Comparison of ENCODE assay signal across 8 cellular contexts in the genomic region with DNA sequence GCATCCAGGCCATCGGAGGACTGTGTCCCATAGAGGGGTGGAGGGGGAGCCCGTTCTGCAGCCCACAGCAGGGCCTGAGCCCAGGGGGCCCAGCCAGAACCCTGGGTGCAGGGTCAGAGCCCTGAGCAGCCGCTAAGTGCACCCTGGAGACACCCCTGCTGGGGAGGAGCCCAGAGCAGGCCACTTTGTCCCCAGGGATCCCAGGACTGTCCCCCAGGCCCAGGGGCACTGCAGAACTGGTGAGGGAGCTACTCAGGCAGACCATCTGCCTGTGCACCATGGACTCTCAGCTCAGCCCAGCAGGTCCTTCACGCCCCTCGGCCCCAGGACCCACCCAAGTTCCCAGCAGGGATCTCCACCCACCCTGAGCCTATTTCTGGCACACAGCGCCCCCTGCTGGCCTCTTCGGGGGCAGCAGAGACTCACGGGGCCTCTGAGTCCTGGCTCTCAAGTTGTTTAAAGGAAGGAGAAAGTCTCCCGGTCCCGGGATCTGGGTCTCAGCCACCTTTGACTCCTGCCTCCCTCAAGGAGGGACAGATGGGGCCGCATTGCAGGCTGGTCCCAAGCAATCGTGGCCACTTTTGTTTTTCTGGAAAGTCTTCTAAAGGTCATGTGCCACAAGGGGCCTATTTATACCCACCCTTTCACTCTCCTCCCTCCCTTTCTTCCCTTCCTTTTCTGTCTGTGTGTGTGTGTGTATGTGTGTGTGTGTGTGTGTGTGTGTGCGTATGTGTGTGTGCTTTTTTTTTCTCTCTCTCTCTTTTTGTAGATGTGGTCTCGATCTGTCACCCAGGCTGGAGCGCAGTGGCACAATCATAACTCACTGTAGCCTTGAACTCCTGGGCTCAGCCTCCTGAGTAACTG.
DNase-seq lines count a peak whose midpoint lies in the region; ATAC-seq, FAIRE-seq and TF ChIP-seq lines count a peak whose summit lies in the region.

No MANE protein-coding gene starts in this region.

- no peak for ATAC-seq in HG03571 (IDR thresholded peaks at IDR 0.05; ENCODE audit: unreplicated experiment)

- no peak overlapping the region for H2AK5ac ChIP-seq in trophoblast cell (ENCODE audit: low read length)

- POLR2A ChIA-PET in PC-9 (lab: Charles Lee; ENCODE audit: unreplicated experiment) = no interaction called here

- no peak overlapping the region for H3K4ac ChIP-seq in trophoblast cell (ENCODE audit: low read depth, low read length)

- BruUV-seq in PC-9 (replicated peaks; lab: Mats Ljungman, UMichigan) = no TSS peak

- no peak for TF ChIP-seq POLR2A in uterus (IDR thresholded peaks at IDR 0.05)

- H2AFZ ChIP-seq in PC-9 = no peak overlapping the region
- no peak overlapping the region for H2AFZ ChIP-seq in trophoblast cell (ENCODE audit: insufficient read depth, low read length, poor library complexity)

- H3K79me1 ChIP-seq in trophoblast cell (ENCODE audit: low read length) = no peaks in the 10 kb centered on the region

- intact Hi-C loops in PC-9 (cut with micrococcal nuclease; ENCODE audit: unreplicated experiment) = loop anchor here (10.0 kb wide), 1 partner anchor 644 kb away; the partner anchor contains the start of gene ACHE
- intact Hi-C loops in activated T-helper 2 cell treated with anti-CD3 and anti-CD28 coated beads, Interferon-gamma antibody, Interleukin-2, Interleukin-4, amounts not matched to agents 10 μg/mL and 5 μg/mL and 100 μg/mL, durations not matched to agents 14 hours and 24 hours and 36 hours (cut with micrococcal nuclease) = no loop called here
- intact Hi-C loops in uterus (cut with DNase I; ENCODE audit: low total_unique reads) = no loop called here

- no peak overlapping the region for H4K91ac ChIP-seq in trophoblast cell (ENCODE audit: low read depth, low read length)

- H4K20me1 ChIP-seq in PC-9 (ENCODE audit: insufficient read depth) = 0 out of 2 replicates have a peak, but pooled peaks cover 3% of the 10 kb centered on the region

- H4K12ac ChIP-seq in trophoblast cell (ENCODE audit: low read depth, low read length) = no peak overlapping the region

- H3K9ac ChIP-seq in trophoblast cell (ENCODE audit: low read length) = no peak overlapping the region

- peak; percentile 95 for TF ChIP-seq CTCF in PC-9 (conservative IDR thresholded peaks at IDR 0.05)
- peak; percentile 42 to 57 (median 50) for TF ChIP-seq CTCF in uterus (IDR thresholded peaks at IDR 0.05)

- no peak for FAIRE-seq in GM19239 (lab: Jason Lieb, UNC)

- H3K9me2 ChIP-seq in PC-9 (ENCODE audit: insufficient read depth) = no peaks in the 10 kb centered on the region

- H3K4me1 ChIP-seq in PC-9 (replicated peaks; ENCODE audit: insufficient read depth) = no peaks in the 10 kb centered on the region
- peaks cover 2 to 3% of the 10 kb centered on the region in 2 experiments for H3K4me1 ChIP-seq in trophoblast cell (ENCODE audit: control insufficient read depth in 1 of 2, insufficient read depth in 2 of 2, low read length in 2 of 2)
- H3K4me1 ChIP-seq in uterus = no peaks in the 10 kb centered on the region

- no peaks in the 10 kb centered on the region; the same call in 1 of the 2 replicates for H3F3A ChIP-seq in PC-9 (ENCODE audit: insufficient read depth, low read depth)

- no peaks in the 10 kb centered on the region for H3K36me3 ChIP-seq in PC-9 (ENCODE audit: low read depth)
- H3K36me3 ChIP-seq in trophoblast cell (ENCODE audit: control insufficient read depth in 1 of 2, insufficient read depth in 2 of 2, low read length in 2 of 2) = peaks cover 19 to 28% of the 10 kb centered on the region in 2 experiments
- no peaks in the 10 kb centered on the region for H3K36me3 ChIP-seq in uterus

- no peak overlapping the region for H3K4me3 Mint-ChIP-seq in activated T-helper 2 cell treated with anti-CD3 and anti-CD28 coated beads, Interferon-gamma antibody, Interleukin-2, Interleukin-4, amounts not matched to agents 10 μg/mL and 5 μg/mL and 100 μg/mL, durations not matched to agents 14 hours and 24 hours and 36 hours (ENCODE audit: low read depth)

- no peaks in the 10 kb centered on the region for H3K9me3 Mint-ChIP-seq in activated T-helper 2 cell treated with anti-CD3 and anti-CD28 coated beads, Interferon-gamma antibody, Interleukin-2, Interleukin-4, amounts not matched to agents 10 μg/mL and 5 μg/mL and 100 μg/mL, durations not matched to agents 14 hours and 24 hours and 36 hours

- no peaks in the 10 kb centered on the region for H3K27me3 Mint-ChIP-seq in activated T-helper 2 cell treated with anti-CD3 and anti-CD28 coated beads, Interferon-gamma antibody, Interleukin-2, Interleukin-4, amounts not matched to agents 10 μg/mL and 5 μg/mL and 100 μg/mL, durations not matched to agents 14 hours and 24 hours and 36 hours (ENCODE audit: low read depth)

- H3K36me3 Mint-ChIP-seq in activated T-helper 2 cell treated with anti-CD3 and anti-CD28 coated beads, Interferon-gamma antibody, Interleukin-2, Interleukin-4, amounts not matched to agents 10 μg/mL and 5 μg/mL and 100 μg/mL, durations not matched to agents 14 hours and 24 hours and 36 hours (ENCODE audit: low read depth) = no peaks in the 10 kb centered on the region

- no peaks in the 10 kb centered on the region for H3K79me2 ChIP-seq in PC-9 (ENCODE audit: low read depth)
- no peaks in the 10 kb centered on the region for H3K79me2 ChIP-seq in trophoblast cell (ENCODE audit: control insufficient read depth, insufficient read depth, low read length, poor library complexity)

- no peak overlapping the region for H3K27ac Mint-ChIP-seq in activated T-helper 2 cell treated with anti-CD3 and anti-CD28 coated beads, Interferon-gamma antibody, Interleukin-2, Interleukin-4, amounts not matched to agents 10 μg/mL and 5 μg/mL and 100 μg/mL, durations not matched to agents 14 hours and 24 hours and 36 hours

- no peak overlapping the region for H3K4me3 ChIP-seq in PC-9
- H3K4me3 ChIP-seq in trophoblast cell (ENCODE audit: low read depth, low read length) = no peak overlapping the region
- H3K4me3 ChIP-seq in uterus = no peak overlapping the region

- DNase-seq in AG08395 (ENCODE audit: low spot score) (peak; percentile 84), GM19239 (ENCODE audit: insufficient read length, low spot score) (peak; percentile 74), PC-9 (peak in 1 of 2 experiments; percentile 71), foreskin melanocyte (peak; percentile 67), trophoblast cell (peak; percentile 51 to 72), uterus (peak in 1 of 2 donors; percentile 34)
- DNase-seq in activated T-helper 2 cell treated with anti-CD3 and anti-CD28 coated beads, Interferon-gamma antibody, Interleukin-2, Interleukin-4, amounts not matched to agents 10 μg/mL and 5 μg/mL and 100 μg/mL, durations not matched to agents 14 hours and 24 hours and 36 hours (ENCODE audit: low spot score) = peak; percentile 45

- H2BK5ac ChIP-seq in trophoblast cell (ENCODE audit: low read depth, low read length, poor library complexity) = no peak overlapping the region

- H2BK120ac ChIP-seq in trophoblast cell (ENCODE audit: insufficient read depth, low read length, poor library complexity) = no peak overlapping the region

- CTCF ChIA-PET in PC-9 (lab: Charles Lee) = no interaction called here

- H3K27ac ChIP-seq in PC-9 (no peak overlapping the region), trophoblast cell (ENCODE audit: low read depth, low read length) (no peak overlapping the region), uterus (no peak overlapping the region)

- H3K14ac ChIP-seq in trophoblast cell (ENCODE audit: low read length) = no peak overlapping the region

- no peaks in the 10 kb centered on the region for H3K9me3 ChIP-seq in PC-9 (ENCODE audit: insufficient read depth, low read depth)
- H3K9me3 ChIP-seq in trophoblast cell (ENCODE audit: insufficient read depth, low read depth, low read length) = peaks cover 3% of the 10 kb centered on the region
- no peaks in the 10 kb centered on the region for H3K9me3 ChIP-seq in uterus

- WGBS in trophoblast cell (ENCODE audit: extremely low coverage, insufficient coverage, insufficient read length) = no CpG with 5 or more reads among the region's 15 CpGs

- no peaks in the 10 kb centered on the region for H3K4me1 Mint-ChIP-seq in activated T-helper 2 cell treated with anti-CD3 and anti-CD28 coated beads, Interferon-gamma antibody, Interleukin-2, Interleukin-4, amounts not matched to agents 10 μg/mL and 5 μg/mL and 100 μg/mL, durations not matched to agents 14 hours and 24 hours and 36 hours (ENCODE audit: low read depth)

- H3K4me2 ChIP-seq in PC-9 (no peak overlapping the region), trophoblast cell (ENCODE audit: low read length) (no peak overlapping the region)

- H3K18ac ChIP-seq in trophoblast cell (ENCODE audit: low read length) = no peak overlapping the region

- H3K27me3 ChIP-seq in PC-9 (ENCODE audit: insufficient read depth, low read depth) (no peaks in the 10 kb centered on the region), trophoblast cell (ENCODE audit: insufficient read depth, low read length) (no peaks in the 10 kb centered on the region), uterus (no peaks in the 10 kb centered on the region)

- H3K23ac ChIP-seq in trophoblast cell (ENCODE audit: low read length) = no peak overlapping the region

- no peak overlapping the region for H2BK12ac ChIP-seq in trophoblast cell (ENCODE audit: low read length)

- H4K8ac ChIP-seq in trophoblast cell (ENCODE audit: low read depth, low read length) = no peak overlapping the region
